Comparison of ENCODE assay signal across 2 cellular contexts in genomic region chrX:47191331-47191730, GRCh38.
A peak's percentile ranks its signal among the peaks of the same experiment; 100 is the strongest.
TF ChIP-seq lines count a peak whose summit lies in the region.

No MANE protein-coding gene starts in this region.

TF ChIP-seq in A549, 52 proteins besides CTCF, POLR2A, EP300 and RAD21 (continued from another document):
- TF ChIP-seq HOXB13 (CRISPR knock-in tag; IDR thresholded peaks at IDR 0.05; ENCODE audit: low read depth) (no peak), MYC (IDR thresholded peaks at IDR 0.05; ENCODE audit: borderline replicate concordance, low read length) (no peak), PHF8 (IDR thresholded peaks at IDR 0.05; ENCODE audit: borderline replicate concordance, low read depth) (no peak), KDM1A (IDR thresholded peaks at IDR 0.05; ENCODE audit: low read depth) (no peak), ATOH8 (CRISPR knock-in tag; IDR thresholded peaks at IDR 0.05; ENCODE audit: low read depth) (no peak), FOSL2 (IDR thresholded peaks at IDR 0.05) (no peak), FOSL2 (CRISPR knock-in tag; IDR thresholded peaks at IDR 0.05) (no peak)
TF ChIP-seq in A549: peak in this region for 0.

TF ChIP-seq in HEK293, 187 proteins besides CTCF, POLR2A, EP300 and RAD21 (continued from another document):
- TF ChIP-seq GLIS2 (tag by site-specific recombination; IDR thresholded peaks at IDR 0.05) (no peak), SCRT1 (tag by site-specific recombination; IDR thresholded peaks at IDR 0.05; ENCODE audit: borderline replicate concordance) (no peak), ZSCAN4 (tag by site-specific recombination; IDR thresholded peaks at IDR 0.05) (no peak), ZNF335 (tag by site-specific recombination; conservative IDR thresholded peaks at IDR 0.05) (peak; percentile 28)
